ENCODE assay signal across 8 cellular contexts in the genomic region with DNA sequence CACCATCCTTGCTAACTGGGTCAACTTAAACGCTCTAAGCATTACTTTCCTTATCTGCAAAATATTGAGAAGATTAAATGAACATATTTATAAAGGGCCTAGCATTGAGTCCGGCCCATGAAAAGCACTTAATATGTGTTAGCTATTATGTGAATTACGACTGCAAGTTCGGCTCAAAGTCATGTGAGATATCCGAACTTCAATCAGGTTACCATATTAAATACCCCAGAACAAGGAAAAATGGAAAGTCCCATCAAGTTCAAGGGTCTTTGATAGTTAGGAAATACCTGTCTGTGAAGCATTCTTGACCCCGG. TPM values are rescaled to one million over a fixed set of nuclear protein-coding genes. Genes with fewer than 3 reads are reported as not detected.
DNase-seq lines count a peak whose midpoint lies in the region; TF ChIP-seq lines count a peak whose summit lies in the region.

No MANE protein-coding gene starts in this region.

- no peaks in the 10 kb centered on the region for H3K36me3 ChIP-seq in HUES48 (ENCODE audit: control insufficient read depth, insufficient read depth, low read length)
- H3K36me3 ChIP-seq in ovary = no peaks in the 10 kb centered on the region

- H3K9me3 ChIP-seq in HUES48 (ENCODE audit: control insufficient read depth, insufficient read depth, low read length) (no peaks in the 10 kb centered on the region), ovary (no peaks in the 10 kb centered on the region)

- intact Hi-C loops in dorsolateral prefrontal cortex (cut with DNase I) (loop anchor here (5.0 kb wide), 2 partner anchors 50 to 65 kb away; a partner anchor contains a TSS), ovary (cut with DNase I) (loop anchor here in 1 of 4 donors (5.0 kb wide), 1 partner anchor 65 kb away; a partner anchor contains a TSS)

- H3K4me3 ChIP-seq in GM12865 (ENCODE audit: low read depth, low read length) (peak overlapping the region; percentile 91), HUES48 (ENCODE audit: low read depth, low read length) (peak overlapping the region; percentile 48), dorsolateral prefrontal cortex (peak overlapping the region; percentile 61 to 99 (median 80)), ovary (peak overlapping the region; percentile 59)

- TF ChIP-seq EP300 in ovary (IDR thresholded peaks at IDR 0.05) = no peak

- peaks cover 3% of the 10 kb centered on the region; the same call in 1 of the 2 replicates for H3K27me3 ChIP-seq in HUES48 (ENCODE audit: control insufficient read depth, insufficient read depth, low read length)
- H3K27me3 ChIP-seq in dorsolateral prefrontal cortex = no peaks in the 10 kb centered on the region
- H3K27me3 ChIP-seq in ovary = no peaks in the 10 kb centered on the region

- H3K4me1 ChIP-seq in HUES48 (ENCODE audit: control insufficient read depth, insufficient read depth, low read length) (no peaks in the 10 kb centered on the region), ovary (ENCODE audit: insufficient read depth) (peaks cover 7% of the 10 kb centered on the region)

- WGBS in ovary, 3 donors = 24 to 31% (median 28%) methylated on average over 6 of the region's 6 CpGs

- TF ChIP-seq CTCF in GM12865 (IDR thresholded peaks at IDR 0.05; ENCODE audit: insufficient read depth, low read depth, low read length, missing control alignments) (no peak), dorsolateral prefrontal cortex (IDR thresholded peaks at IDR 0.05 in 54 of 56, conservative IDR thresholded peaks at IDR 0.05 in 2 of 56; ENCODE audit: low read depth in 1 of 56, partially characterized antibody in 56 of 56) (no peak), ovary (IDR thresholded peaks at IDR 0.05) (no peak)

- H3K9ac ChIP-seq in HUES48 (ENCODE audit: low read depth, low read length) = no peak overlapping the region

- DNase-seq in GM12865 (ENCODE audit: low read depth) (no peak), dorsolateral prefrontal cortex (no peak), ovary (no peak), NCI-H510A treated with DMSO at 0.1 percent for 48 hours (lab: John Stamatoyannopoulos, UW) (no peak), hippocampal formation (lab: John Stamatoyannopoulos, UW) (no peak), OCI-M2 (lab: John Stamatoyannopoulos, UW; ENCODE audit: unreplicated experiment) (no peak)
- no peak for DNase-seq in NK-92 treated with Interleukin-12 subunit alpha and Interleukin-12 subunit beta, amount 100 ng/mL, for 24 hours (lab: John Stamatoyannopoulos, UW)

- no peak for TF ChIP-seq POLR2A in ovary (IDR thresholded peaks at IDR 0.05)

- H3K27ac ChIP-seq in HUES48 (ENCODE audit: low read depth, low read length) = peak overlapping the region; percentile 59
- peak overlapping the region in 58 of 59 donors; percentile 24 to 97 (median 92) for H3K27ac ChIP-seq in dorsolateral prefrontal cortex
- H3K27ac ChIP-seq in ovary = no peak overlapping the region

RNA-seq across cellular contexts. Expression of a gene that starts 0.5 kb away (rescaled TPM):
- 10 to 100 TPM; 16.4 to 42.6 (median 27.7) TPM for total RNA-seq in dorsolateral prefrontal cortex
- 10 to 100 TPM in 6 of 7 donors, 1 to 10 TPM in 1; 9.9 to 28.5 (median 16.3) TPM for total RNA-seq in ovary
- polyA plus RNA-seq in ovary = 1 to 10 TPM; 7.7 to 9.3 TPM

Comparison
In these comparisons a context has a peak if more than half of its experiments do, and no peak if none do; other contexts are left out.
1. H3K27ac ChIP-seq: peak in HUES48 (single experiment) and dorsolateral prefrontal cortex (58 of 59); none in ovary (0 of 2).
2. Peak in every context shown above with its lines, with median percentiles within 50 percentile points of each other: H3K4me3 ChIP-seq.